ENCODE assay signal across 9 cellular contexts in the genomic region with DNA sequence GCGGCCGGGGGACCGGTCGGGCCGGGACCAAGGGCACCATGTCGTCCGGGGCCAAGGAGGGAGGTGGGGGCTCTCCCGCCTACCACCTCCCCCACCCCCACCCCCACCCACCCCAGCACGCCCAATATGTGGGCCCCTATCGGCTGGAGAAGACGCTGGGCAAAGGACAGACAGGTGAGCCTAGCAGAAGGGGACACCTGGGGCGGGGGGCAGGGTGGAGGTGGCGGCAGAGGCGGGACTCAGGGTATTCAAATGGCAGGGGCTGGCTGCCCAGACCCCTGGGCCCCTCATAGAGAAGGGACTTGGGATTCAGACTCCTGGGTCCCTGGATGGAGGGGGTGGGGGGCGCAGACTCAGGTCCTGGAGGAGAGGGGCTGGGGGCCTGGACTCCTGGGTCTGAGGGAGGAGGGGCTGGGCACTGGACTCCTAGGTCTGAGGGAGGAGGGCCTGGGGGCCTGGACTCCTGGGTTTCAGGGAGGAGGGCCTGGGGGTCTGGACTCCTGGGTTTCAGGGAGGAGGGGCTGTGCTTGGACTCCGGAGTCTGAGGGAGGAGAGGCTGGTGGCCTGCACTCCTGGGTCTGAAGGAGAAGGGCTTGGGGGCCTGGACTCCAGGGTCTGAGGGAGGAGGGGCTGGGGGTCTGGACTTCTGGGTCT. TPM values are rescaled to one million over a fixed set of nuclear protein-coding genes. Genes with fewer than 3 reads are reported as not detected.
DNase-seq lines count a peak whose midpoint lies in the region; ATAC-seq and TF ChIP-seq lines count a peak whose summit lies in the region.
"Had no signal": no experiment of that assay in that cellular context is flagged by ENCODE, and none has a peak within 500 bp of the region (broad histone marks: within the 10 kb centered on the region; RNA-seq: fewer than 3 reads in every experiment).

No MANE protein-coding gene starts in this region.

- no peaks in the 10 kb centered on the region for H3K9me3 ChIP-seq in CD4-positive, alpha-beta memory T cell (ENCODE audit: control insufficient read depth in 1 of 2, low read length in 2 of 2)
- no peaks in the 10 kb centered on the region for H3K9me3 ChIP-seq in endodermal cell (ENCODE audit: control insufficient read depth, low read length)
- H3K9me3 ChIP-seq in ovary: no peaks in the 10 kb centered on the region
- no peaks in the 10 kb centered on the region for H3K9me3 ChIP-seq in CD8-positive, alpha-beta T cell (ENCODE audit: low read length)

- intact Hi-C loops in CD4-positive, alpha-beta memory T cell (cut with micrococcal nuclease): no loop called here
- intact Hi-C loops in ovary (cut with DNase I): loop anchor here in 3 of 4 donors (5.0 to 10.0 kb wide), 4 partner anchors 90 to 220 kb away; a partner anchor contains a TSS
- intact Hi-C loops in CD8-positive, alpha-beta T cell (cut with DNase I, micrococcal nuclease): loop anchor here in 1 of 2 experiments (5.0 kb wide), 1 partner anchor 123 kb away; a partner anchor contains a TSS

- H3K9ac ChIP-seq in endodermal cell (ENCODE audit: extremely low read depth, low read length, poor library complexity, severe bottlenecking): peak overlapping the region; percentile 60

- TF ChIP-seq POLR2A in ovary (IDR thresholded peaks at IDR 0.05): no peak

- no peaks in the 10 kb centered on the region for H3K27me3 Mint-ChIP-seq in CD4-positive, alpha-beta memory T cell
- H3K27me3 Mint-ChIP-seq in endodermal cell (ENCODE audit: insufficient read depth): no peaks in the 10 kb centered on the region
- no peaks in the 10 kb centered on the region for H3K27me3 Mint-ChIP-seq in CD8-positive, alpha-beta T cell (ENCODE audit: low read depth)

- H3K4me3 Mint-ChIP-seq in CD4-positive, alpha-beta memory T cell: peak overlapping the region in 5 of 8 donors; percentile 4 to 38 (median 15)
- peak overlapping the region; percentile 62 for H3K4me3 Mint-ChIP-seq in endodermal cell
- no peak overlapping the region for H3K4me3 Mint-ChIP-seq in CD8-positive, alpha-beta T cell

- H3K27ac ChIP-seq in CD4-positive, alpha-beta memory T cell (ENCODE audit: low read depth, low read length): no peak overlapping the region
- peak overlapping the region; percentile 76 for H3K27ac ChIP-seq in endodermal cell (ENCODE audit: low read depth, low read length)
- peak overlapping the region in 1 of 2 donors; percentile 91 for H3K27ac ChIP-seq in ovary
- no peak overlapping the region for H3K27ac ChIP-seq in CD8-positive, alpha-beta T cell (ENCODE audit: low read depth, low read length)

- H3K4me1 ChIP-seq in CD4-positive, alpha-beta memory T cell (ENCODE audit: insufficient read depth, low read length): peaks cover 15% of the 10 kb centered on the region
- H3K4me1 ChIP-seq in endodermal cell (ENCODE audit: control insufficient read depth, insufficient read depth, low read length): no peaks in the 10 kb centered on the region
- peaks cover 2% of the 10 kb centered on the region for H3K4me1 ChIP-seq in ovary (ENCODE audit: insufficient read depth)
- peaks cover 14% of the 10 kb centered on the region for H3K4me1 ChIP-seq in CD8-positive, alpha-beta T cell (ENCODE audit: insufficient read depth, low read length)

- no peaks in the 10 kb centered on the region for H3K27me3 ChIP-seq in CD4-positive, alpha-beta memory T cell (ENCODE audit: insufficient read depth, low read length)
- H3K27me3 ChIP-seq in endodermal cell (ENCODE audit: control insufficient read depth, insufficient read depth, low read length, poor library complexity, severe bottlenecking) (no peaks in the 10 kb centered on the region), ovary (no peaks in the 10 kb centered on the region)
- no peaks in the 10 kb centered on the region for H3K27me3 ChIP-seq in CD8-positive, alpha-beta T cell (ENCODE audit: insufficient read depth, low read length)

- ATAC-seq in GM18519 (IDR thresholded peaks at IDR 0.05; ENCODE audit: low FRiP score, unreplicated experiment) (no peak), HG02840 (IDR thresholded peaks at IDR 0.05; ENCODE audit: low FRiP score, unreplicated experiment) (no peak)
- ATAC-seq in CD8-positive, alpha-beta T cell: no peak

- no peak overlapping the region for H3K4me3 ChIP-seq in CD4-positive, alpha-beta memory T cell (ENCODE audit: low read length in 2 of 2)
- H3K4me3 ChIP-seq in endodermal cell (ENCODE audit: low read length) (peak overlapping the region; percentile 77), ovary (peak overlapping the region; percentile 45)
- H3K4me3 ChIP-seq in CD8-positive, alpha-beta T cell (ENCODE audit: low read depth, low read length): no peak overlapping the region

- no peak for TF ChIP-seq CTCF in endodermal cell (conservative IDR thresholded peaks at IDR 0.05)
- TF ChIP-seq CTCF in ovary (IDR thresholded peaks at IDR 0.05): no peak
- TF ChIP-seq CTCF in CD8-positive, alpha-beta T cell (IDR thresholded peaks at IDR 0.05): no peak

- no peak for DNase-seq in CD4-positive, alpha-beta memory T cell
- DNase-seq in NCI-H69 (lab: John Stamatoyannopoulos, UW) (peak; percentile 57), endodermal cell (peak; percentile 82), ovary (no peak), HEK293T (ENCODE audit: extremely low spot score) (no peak)
- DNase-seq in CD8-positive, alpha-beta T cell: no peak

- TF ChIP-seq EP300 in ovary (IDR thresholded peaks at IDR 0.05): no peak

- no peaks in the 10 kb centered on the region for H3K9me3 Mint-ChIP-seq in CD4-positive, alpha-beta memory T cell
- no peaks in the 10 kb centered on the region for H3K9me3 Mint-ChIP-seq in endodermal cell
- no peaks in the 10 kb centered on the region for H3K9me3 Mint-ChIP-seq in CD8-positive, alpha-beta T cell

- peak overlapping the region in 3 of 7 donors; percentile 19 to 84 (median 56) for H3K27ac Mint-ChIP-seq in CD4-positive, alpha-beta memory T cell
- H3K27ac Mint-ChIP-seq in endodermal cell: peak overlapping the region; percentile 87
- no peak overlapping the region for H3K27ac Mint-ChIP-seq in CD8-positive, alpha-beta T cell

- H3K4me1 Mint-ChIP-seq in CD4-positive, alpha-beta memory T cell: peaks cover 19 to 40% (median 25%) of the 10 kb centered on the region in 4 donors
- H3K4me1 Mint-ChIP-seq in endodermal cell: peaks cover 6% of the 10 kb centered on the region
- H3K4me1 Mint-ChIP-seq in CD8-positive, alpha-beta T cell (ENCODE audit: low read depth): peaks cover 27% of the 10 kb centered on the region

- CTCF ChIA-PET in CD4-positive, alpha-beta memory T cell (lab: Charles Lee; ENCODE audit: partially characterized antibody): no interaction called here
- CTCF ChIA-PET in HEK293T (lab: Yijun Ruan, JAX): no interaction called here
- CTCF ChIA-PET in CD8-positive, alpha-beta T cell (lab: Charles Lee): no interaction called here

- peaks cover 0 to 6% of the 10 kb centered on the region in 2 donors for H3K36me3 Mint-ChIP-seq in CD4-positive, alpha-beta memory T cell
- peaks cover 19% of the 10 kb centered on the region for H3K36me3 Mint-ChIP-seq in endodermal cell (ENCODE audit: low read depth)
- peaks cover 4% of the 10 kb centered on the region for H3K36me3 Mint-ChIP-seq in CD8-positive, alpha-beta T cell

- no peaks in the 10 kb centered on the region for H3K36me3 ChIP-seq in CD4-positive, alpha-beta memory T cell (ENCODE audit: insufficient read depth, low read length)
- H3K36me3 ChIP-seq in endodermal cell (ENCODE audit: control insufficient read depth, insufficient read depth, low read length): peaks cover 23% of the 10 kb centered on the region
- no peaks in the 10 kb centered on the region for H3K36me3 ChIP-seq in ovary
- no peaks in the 10 kb centered on the region for H3K36me3 ChIP-seq in CD8-positive, alpha-beta T cell (ENCODE audit: insufficient read depth, low read length)

- 0 to 16% methylated on average over 1 to 8 of the region's 16 CpGs for WGBS in endodermal cell (ENCODE audit: insufficient coverage in 1 of 2, insufficient read length in 1 of 2), 2 experiments
- WGBS in ovary, 3 donors: 9 to 19% (median 11%) methylated on average over 5 to 16 of the region's 16 CpGs

- POLR2A ChIA-PET in CD4-positive, alpha-beta memory T cell (lab: Charles Lee; ENCODE audit: partially characterized antibody): interaction anchor here (1.4 to 8.1 kb wide), 2 partner anchors 27 to 123 kb away, joined by 3 to 199 read pairs; a partner anchor contains a TSS
- POLR2A ChIA-PET in HEK293T (lab: Yijun Ruan, JAX): interaction anchor here (1.9 kb wide), 1 partner anchor 25 kb away, joined by 7 read pairs; a partner anchor contains a TSS
- POLR2A ChIA-PET in CD8-positive, alpha-beta T cell (lab: Charles Lee): no interaction called here

RNA-seq across cellular contexts. Expression of a gene that starts 0.7 kb away (rescaled TPM):
- total RNA-seq in CD4-positive, alpha-beta memory T cell: 1 to 10 TPM; 1.4 to 1.7 TPM
- polyA plus RNA-seq in CD4-positive, alpha-beta memory T cell: not detected
- total RNA-seq in endodermal cell: 10 to 100 TPM; 75.9 to 91.4 TPM
- 53.5 TPM for polyA plus RNA-seq in endodermal cell (2013, experiment 1 of 2)
- polyA plus RNA-seq in endodermal cell (2013, experiment 2 of 2): 51.8 TPM
- total RNA-seq in ovary: 10 to 100 TPM in 1 of 7 donors, 1 to 10 TPM in 6; 1.9 to 11.3 (median 4.8) TPM
- polyA plus RNA-seq in ovary: 1 to 10 TPM; 2.3 to 5.0 TPM
- 1 to 10 TPM; 5.2 to 6.0 TPM for total RNA-seq in CD8-positive, alpha-beta T cell

RNA-seq across cellular contexts. Expression of a gene that starts 4.6 kb away (rescaled TPM):
- total RNA-seq in CD4-positive, alpha-beta memory T cell: 10 to 100 TPM; 17.9 to 18.5 TPM
- 10 to 100 TPM; 35.7 to 38.7 TPM for polyA plus RNA-seq in CD4-positive, alpha-beta memory T cell
- total RNA-seq in endodermal cell: 10 to 100 TPM; 43.7 to 48.5 TPM
- polyA plus RNA-seq in endodermal cell (2013, experiment 1 of 2): 38.6 TPM
- polyA plus RNA-seq in endodermal cell (2013, experiment 2 of 2): 41.3 TPM
- total RNA-seq in ovary: 10 to 100 TPM; 20.5 to 40.7 (median 31.8) TPM
- polyA plus RNA-seq in ovary: 10 to 100 TPM in 1 of 2 donors, 1 to 10 TPM in 1; 3.6 to 36.5 TPM
- 10 to 100 TPM; 18.8 to 18.9 TPM for total RNA-seq in CD8-positive, alpha-beta T cell

RNA-seq across cellular contexts. Expression of a gene that starts 25.7 kb away (rescaled TPM):
- 100 to 1,000 TPM; 161 to 162 TPM for total RNA-seq in CD4-positive, alpha-beta memory T cell
- 100 to 1,000 TPM in 1 of 2 donors, 10 to 100 TPM in 1; 22.9 to 107 TPM for polyA plus RNA-seq in CD4-positive, alpha-beta memory T cell
- total RNA-seq in endodermal cell (10 to 100 TPM; 74.8 to 79.9 TPM), ovary (10 to 100 TPM; 14.1 to 52.2 (median 46.3) TPM)
- polyA plus RNA-seq in endodermal cell (2013, experiment 1 of 2): 42.2 TPM
- polyA plus RNA-seq in endodermal cell (2013, experiment 2 of 2): 39.1 TPM
- polyA plus RNA-seq in ovary: 10 to 100 TPM; 21.3 to 26.9 TPM
- total RNA-seq in CD8-positive, alpha-beta T cell: 100 to 1,000 TPM; 163 to 172 TPM

RNA-seq across cellular contexts. Expression of a gene that starts 40.6 kb away (rescaled TPM):
- total RNA-seq in CD4-positive, alpha-beta memory T cell: 1 to 10 TPM in 1 of 2 experiments, under 1 TPM in 1; 0.87 to 1.3 TPM
- not detected for polyA plus RNA-seq in CD4-positive, alpha-beta memory T cell
- under 1 TPM; 0.73 to 0.95 TPM for total RNA-seq in endodermal cell
- not detected for polyA plus RNA-seq in endodermal cell (2013, experiment 1 of 2)
- polyA plus RNA-seq in endodermal cell (2013, experiment 2 of 2): not detected
- total RNA-seq in ovary: 1 to 10 TPM in 3 of 7 donors, under 1 TPM in 4; 0.36 to 3.9 (median 0.79) TPM
- under 1 TPM; 0.55 to 0.73 TPM for polyA plus RNA-seq in ovary
- not detected for total RNA-seq in CD8-positive, alpha-beta T cell
- total RNA-seq: H4 had no signal

RNA-seq across cellular contexts. Expression of a gene that starts 55.1 kb away (rescaled TPM):
- 10 to 100 TPM; 23.1 to 23.5 TPM for total RNA-seq in CD4-positive, alpha-beta memory T cell
- polyA plus RNA-seq in CD4-positive, alpha-beta memory T cell: 1 to 10 TPM in 1 of 2 donors, under 1 TPM in 1; 0.60 to 1.5 TPM
- 10 to 100 TPM; 73.1 to 80.6 TPM for total RNA-seq in endodermal cell
- polyA plus RNA-seq in endodermal cell (2013, experiment 1 of 2): 40.1 TPM
- polyA plus RNA-seq in endodermal cell (2013, experiment 2 of 2): 36.0 TPM
- total RNA-seq in ovary: 10 to 100 TPM in 6 of 7 donors, 1 to 10 TPM in 1; 8.1 to 26.2 (median 12.6) TPM
- 10 to 100 TPM in 1 of 2 donors, under 1 TPM in 1; 0.37 to 11.9 TPM for polyA plus RNA-seq in ovary
- total RNA-seq in CD8-positive, alpha-beta T cell: 10 to 100 TPM; 82.0 to 84.4 TPM

Comparison
In these comparisons a context has a peak if more than half of its experiments do, and no peak if none do; other contexts are left out.
1. DNase-seq: peak in NCI-H69 (single experiment) and endodermal cell (single experiment); none in CD4-positive, alpha-beta memory T cell (0 of 5), ovary (0 of 5), HEK293T (single experiment) and CD8-positive, alpha-beta T cell (0 of 7).
2. H3K4me3 ChIP-seq: peak in endodermal cell (single experiment) and ovary (single experiment); none in CD4-positive, alpha-beta memory T cell (0 of 2) and CD8-positive, alpha-beta T cell (single experiment).
3. RNA of a gene that starts 0.7 kb away (total RNA-seq): 75.9 to 91.4 TPM in endodermal cell; 5.2 to 6.0 TPM in CD8-positive, alpha-beta T cell, 1.9 to 11.3 TPM in ovary and 1.4 to 1.7 TPM in CD4-positive, alpha-beta memory T cell; every median in the first group is over 4 times any median in the second.